Comparison of ENCODE assay signal across 18 cellular contexts in genomic region chr10:33352154-33352553, GRCh38. TPM values are rescaled to one million over a fixed set of nuclear protein-coding genes. Genes with fewer than 3 reads are reported as not detected.
DNase-seq lines count a peak whose midpoint lies in the region; TF ChIP-seq lines count a peak whose summit lies in the region.
"Had no signal": no experiment of that assay in that cellular context is flagged by ENCODE, and none has a peak within 500 bp of the region (broad histone marks: within the 10 kb centered on the region; RNA-seq: fewer than 3 reads in every experiment).

No MANE protein-coding gene starts in this region.

- H3K27me3 Mint-ChIP-seq in CD4-positive, alpha-beta memory T cell = peaks cover 8 to 12% of the 10 kb centered on the region in 2 donors

- H3K27me3 ChIP-seq in prostate gland (replicated peaks; ENCODE audit: insufficient read depth) (peaks cover 2% of the 10 kb centered on the region), sigmoid colon (no peaks in the 10 kb centered on the region)
- no peaks in the 10 kb centered on the region for H3K27me3 ChIP-seq in CD4-positive, alpha-beta memory T cell (ENCODE audit: insufficient read depth, low read length)
- H3K27me3 ChIP-seq: BLaER1, cardiac muscle cell, suprapubic skin had no signal

- no peak overlapping the region for H3K27ac ChIP-seq in prostate gland
- H3K27ac ChIP-seq in CD4-positive, alpha-beta memory T cell (ENCODE audit: low read depth, low read length) = no peak overlapping the region
- H3K27ac ChIP-seq in sigmoid colon = no peak overlapping the region
- H3K27ac ChIP-seq: BLaER1, cardiac muscle cell, suprapubic skin had no signal

- no peaks in the 10 kb centered on the region for H3K36me3 Mint-ChIP-seq in CD4-positive, alpha-beta memory T cell

- no peaks in the 10 kb centered on the region for H3K9me3 ChIP-seq in prostate gland
- no peaks in the 10 kb centered on the region for H3K9me3 ChIP-seq in CD4-positive, alpha-beta memory T cell (ENCODE audit: control insufficient read depth in 1 of 2, low read length in 2 of 2)
- no peaks in the 10 kb centered on the region for H3K9me3 ChIP-seq in sigmoid colon
- H3K9me3 ChIP-seq: BLaER1, suprapubic skin had no signal

- WGBS in prostate gland = 86% methylated on average over 3 of the region's 3 CpGs
- WGBS in sigmoid colon, 2 donors = 30 to 69% methylated on average over 3 of the region's 3 CpGs

- no peaks in the 10 kb centered on the region for H3K36me3 ChIP-seq in prostate gland
- no peaks in the 10 kb centered on the region for H3K36me3 ChIP-seq in CD4-positive, alpha-beta memory T cell (ENCODE audit: insufficient read depth, low read length)
- H3K36me3 ChIP-seq in sigmoid colon = no peaks in the 10 kb centered on the region
- H3K36me3 ChIP-seq: BLaER1, cardiac muscle cell, suprapubic skin had no signal

- intact Hi-C loops in prostate gland (cut with DNase I) (no loop called here), sigmoid colon (cut with DNase I) (no loop called here)
- intact Hi-C loops in CD4-positive, alpha-beta memory T cell (cut with micrococcal nuclease) = no loop called here

- H3K4me1 ChIP-seq in prostate gland (replicated peaks) = no peaks in the 10 kb centered on the region
- H3K4me1 ChIP-seq in CD4-positive, alpha-beta memory T cell (ENCODE audit: insufficient read depth, low read length) = no peaks in the 10 kb centered on the region
- peaks cover 0 to 7% (median 3%) of the 10 kb centered on the region in 4 donors for H3K4me1 ChIP-seq in sigmoid colon
- H3K4me1 ChIP-seq: BLaER1, suprapubic skin had no signal

- no peak for TF ChIP-seq POLR2A in prostate gland (IDR thresholded peaks at IDR 0.05)
- TF ChIP-seq POLR2A in sigmoid colon (IDR thresholded peaks at IDR 0.05) = no peak

- H3K4me3 Mint-ChIP-seq in CD4-positive, alpha-beta memory T cell = no peak overlapping the region

- POLR2A ChIA-PET in CD4-positive, alpha-beta memory T cell (lab: Charles Lee; ENCODE audit: partially characterized antibody) = no interaction called here

- TF ChIP-seq EP300 in sigmoid colon (IDR thresholded peaks at IDR 0.05) = no peak

- CTCF ChIA-PET in CD4-positive, alpha-beta memory T cell (lab: Charles Lee; ENCODE audit: partially characterized antibody) = no interaction called here

- DNase-seq in Daoy (ENCODE audit: low read depth) (peak; percentile 70), NCI-H69 (lab: John Stamatoyannopoulos, UW) (peak; percentile 76), astrocyte of the hippocampus (ENCODE audit: low read depth, low spot score) (peak; percentile 62), iris pigment epithelial cell (ENCODE audit: low read depth) (peak; percentile 55), prostate gland (ENCODE audit: low spot score) (no peak), sigmoid colon (no peak), NCI-H1092 (lab: John Stamatoyannopoulos, UW) (no peak)
- DNase-seq in CD4-positive, alpha-beta memory T cell = no peak
- DNase-seq: activated naive CD4-positive, alpha-beta T cell treated with Interleukin-2 at 50 U/mL for 16 hours; effector memory CD4-positive, alpha-beta T cell; NCI-H187 treated with DMSO at 0.1 percent for 48 hours; RPMI8226; stimulated activated CD4-positive, alpha-beta T cell treated with anti-CD3 and anti-CD28 coated beads, Interleukin-2, amount 100 ng/mL, for 48 hours; stimulated activated CD8-positive, alpha-beta memory T cell treated with anti-CD3 and anti-CD28 coated beads, Interleukin-4, amount 100 ng/mL, for 48 hours; T-helper 2 cell had no signal

- no peaks in the 10 kb centered on the region for H3K4me1 Mint-ChIP-seq in CD4-positive, alpha-beta memory T cell

- H3K27ac Mint-ChIP-seq in CD4-positive, alpha-beta memory T cell = no peak overlapping the region

- H3K9me3 Mint-ChIP-seq in CD4-positive, alpha-beta memory T cell = no peaks in the 10 kb centered on the region

- TF ChIP-seq CTCF in prostate gland (IDR thresholded peaks at IDR 0.05) (no peak), sigmoid colon (IDR thresholded peaks at IDR 0.05) (no peak)

- H3K4me3 ChIP-seq in prostate gland = no peak overlapping the region
- no peak overlapping the region for H3K4me3 ChIP-seq in CD4-positive, alpha-beta memory T cell (ENCODE audit: low read length in 2 of 2)
- no peak overlapping the region for H3K4me3 ChIP-seq in sigmoid colon
- H3K4me3 ChIP-seq: BLaER1, cardiac muscle cell, suprapubic skin had no signal

RNA-seq across cellular contexts. Expression of gene NRP1, which starts 17.7 kb away (rescaled TPM):
- total RNA-seq in Daoy (2014; rRNA removed; shearing (Covaris generic)) = 42.9 and 61.5 TPM in 2 replicates
- total RNA-seq in prostate gland (10 to 100 TPM; 23.0 to 37.1 TPM), sigmoid colon (10 to 100 TPM; 44.1 to 52.4 (median 46.9) TPM)
- total RNA-seq in CD4-positive, alpha-beta memory T cell = 1 to 10 TPM; 1.6 TPM
- not detected for polyA plus RNA-seq in CD4-positive, alpha-beta memory T cell
- 10 to 100 TPM in 2 of 3 donors, 1 to 10 TPM in 1; 3.6 to 24.0 (median 18.3) TPM for polyA plus RNA-seq in sigmoid colon

Comparison
In these comparisons a context has a peak if more than half of its experiments do, and no peak if none do; other contexts are left out.
1. DNase-seq: peak in Daoy (single experiment), NCI-H69 (single experiment), astrocyte of the hippocampus (single experiment) and iris pigment epithelial cell (single experiment); none in prostate gland (single experiment), CD4-positive, alpha-beta memory T cell (0 of 5), sigmoid colon (single experiment) and NCI-H1092 (single experiment).
2. RNA of gene NRP1, which starts 17.7 kb away (total RNA-seq): 44.1 to 52.4 TPM in sigmoid colon, 42.9 to 61.5 TPM in Daoy and 23.0 to 37.1 TPM in prostate gland; 1.6 TPM in CD4-positive, alpha-beta memory T cell; every median in the first group is over 4 times any median in the second.